ENCODE assay signal across 23 cellular contexts in genomic region chr22:19467912-19468311, GRCh38.
"Had no signal": no experiment of that assay in that cellular context is flagged by ENCODE, and none has a peak within 500 bp of the region (broad histone marks: within the 10 kb centered on the region; RNA-seq: fewer than 3 reads in every experiment).

No MANE protein-coding gene starts in this region.

- H3K4me3 Mint-ChIP-seq: immature natural killer cell, memory B cell had no signal

- H3K27ac Mint-ChIP-seq: memory B cell had no signal

- H3K9me3 Mint-ChIP-seq: immature natural killer cell, memory B cell had no signal

- DNase-seq: dermis blood vessel endothelial cell; dorsolateral prefrontal cortex; effector CD4-positive, alpha-beta T cell; effector memory CD4-positive, alpha-beta T cell; esophagus squamous epithelium; foreskin fibroblast; foreskin melanocyte; gastrocnemius medialis; glutamatergic neuron; heart right ventricle; hippocampal formation; immature natural killer cell; islet precursor cell; kidney; kidney glomerular epithelial cell; left colon; left ventricle myocardium inferior; mammary epithelial cell; mesendoderm; midbrain had no signal

- ATAC-seq: esophagus mucosa, gastrocnemius medialis, heart right ventricle, left colon, left lobe of liver had no signal

- H3K27me3 Mint-ChIP-seq: memory B cell had no signal
